29 cellular contexts compared by ENCODE assay signal in the genomic region with DNA sequence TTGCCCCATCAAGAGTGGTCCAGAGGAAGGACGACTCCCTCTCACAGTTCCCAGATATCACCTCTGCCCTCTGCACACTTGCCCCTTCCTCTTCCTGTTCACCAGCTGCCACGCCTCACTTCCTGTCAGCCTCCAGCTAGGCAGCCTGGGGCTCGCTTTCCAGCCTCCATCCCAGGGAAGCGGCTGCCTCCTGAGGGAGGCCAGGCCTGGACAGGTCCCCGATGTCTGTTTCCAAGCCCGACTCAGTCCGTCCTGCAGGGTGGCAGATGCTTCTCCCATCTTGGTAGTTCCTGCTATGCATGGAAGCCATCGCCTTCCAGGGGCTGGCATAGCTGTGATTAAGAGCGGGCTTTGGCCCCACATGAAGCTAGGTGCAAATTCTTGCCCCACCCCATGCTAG.
"Had no signal": no experiment of that assay in that cellular context is flagged by ENCODE, and none has a peak within 500 bp of the region (broad histone marks: within the 10 kb centered on the region; RNA-seq: fewer than 3 reads in every experiment).

No MANE protein-coding gene starts in this region.

- H3K27me3 ChIP-seq: neutrophil, pancreas, thyroid gland, tibial nerve, upper lobe of left lung, vagina had no signal

- H3K9me3 ChIP-seq: neutrophil, pancreas, psoas muscle, spleen, thoracic aorta, thyroid gland, tibial nerve, upper lobe of left lung, vagina had no signal

- DNase-seq: naive thymus-derived CD4-positive, alpha-beta T cell; nephron progenitor cell; nucleus accumbens; pancreas; psoas muscle; right cardiac atrium; spleen; stimulated activated CD4-positive, alpha-beta T cell treated with anti-CD3 and anti-CD28 coated beads, Interleukin-12 subunit alpha, Interleukin-12 subunit beta, amount 100 ng/mL, for 4 hours; stimulated activated CD4-positive, alpha-beta T cell treated with anti-CD3 and anti-CD28 coated beads, Interleukin-1b, Interleukin-23, amount 100 ng/mL, for 48 hours; stimulated activated CD4-positive, alpha-beta T cell treated with anti-CD3 and anti-CD28 coated beads, Interleukin-4, amount 100 ng/mL, for 1 hour; stimulated activated CD4-positive, alpha-beta T cell treated with anti-CD3 and anti-CD28 coated beads, Interleukin-4, amount 100 ng/mL, for 4 hours; stimulated activated CD8-positive, alpha-beta memory T cell treated with anti-CD3 and anti-CD28 coated beads, Interleukin-4, amount 100 ng/mL, for 48 hours; stimulated activated naive CD4-positive, alpha-beta T cell; stimulated activated naive CD8-positive, alpha-beta T cell treated with anti-CD3 and anti-CD28 coated beads, Interleukin-15, amount 100 ng/mL, for 72 hours; stimulated activated naive CD8-positive, alpha-beta T cell treated with anti-CD3 and anti-CD28 coated beads, Interleukin-15, Interleukin-2, amounts not matched to agents 100 U/mL and 50 U/mL, for 24 hours; thyroid gland; trophoblast cell; upper lobe of left lung had no signal

- H3K36me3 ChIP-seq: neutrophil, pancreas, spleen, thoracic aorta, thyroid gland, tibial nerve, upper lobe of left lung, vagina had no signal

- H3K27ac ChIP-seq: neutrophil, pancreas, psoas muscle, skin epidermis, spleen, thoracic aorta, thyroid gland, tibial nerve, upper lobe of left lung, vagina had no signal

- H3K4me1 Mint-ChIP-seq: naive thymus-derived CD4-positive, alpha-beta T cell; neural crest cell; stimulated activated memory B cell treated with anti-CD40 and anti-IgM and Interleukin-4, amounts not matched to agents 10 μg/mL and 1 μg/mL and 100 μg/mL, for 72 hours; stimulated activated naive CD8-positive, alpha-beta T cell treated with anti-CD3 and anti-CD28 coated beads, Interleukin-15, amount 100 ng/mL, for 72 hours had no signal

- H3K4me3 Mint-ChIP-seq: naive thymus-derived CD4-positive, alpha-beta T cell; natural killer cell treated with Interleukin-12 subunit alpha and Interleukin-12 subunit beta and Interleukin-15 and Interleukin-18, amount 100 ng/mL, for 72 hours; nephron progenitor cell; neural crest cell; stimulated activated memory B cell treated with anti-CD40 and anti-IgM and Interleukin-4, amounts not matched to agents 10 μg/mL and 1 μg/mL and 100 μg/mL, for 72 hours; stimulated activated naive CD8-positive, alpha-beta T cell treated with anti-CD3 and anti-CD28 coated beads, Interleukin-15, amount 100 ng/mL, for 72 hours had no signal

- H3K27ac Mint-ChIP-seq: naive thymus-derived CD4-positive, alpha-beta T cell; natural killer cell treated with Interleukin-12 subunit alpha and Interleukin-12 subunit beta and Interleukin-15 and Interleukin-18, amount 100 ng/mL, for 72 hours; nephron progenitor cell; progenitor cell of endocrine pancreas; stimulated activated memory B cell treated with anti-CD40 and anti-IgM and Interleukin-4, amounts not matched to agents 10 μg/mL and 1 μg/mL and 100 μg/mL, for 72 hours; stimulated activated naive CD8-positive, alpha-beta T cell treated with anti-CD3 and anti-CD28 coated beads, Interleukin-15, amount 100 ng/mL, for 72 hours had no signal

- H3K36me3 Mint-ChIP-seq: naive thymus-derived CD4-positive, alpha-beta T cell; natural killer cell treated with Interleukin-12 subunit alpha and Interleukin-12 subunit beta and Interleukin-15 and Interleukin-18, amount 100 ng/mL, for 72 hours; stimulated activated memory B cell treated with anti-CD40 and anti-IgM and Interleukin-4, amounts not matched to agents 10 μg/mL and 1 μg/mL and 100 μg/mL, for 72 hours had no signal

- H3K27me3 Mint-ChIP-seq: progenitor cell of endocrine pancreas had no signal

- ATAC-seq: naive thymus-derived CD4-positive, alpha-beta T cell; natural killer cell treated with Interleukin-12 subunit alpha and Interleukin-12 subunit beta and Interleukin-15 and Interleukin-18, amount 100 ng/mL, for 72 hours; pancreas; psoas muscle; right cardiac atrium; sciatic nerve; stimulated activated memory B cell treated with anti-CD40 and anti-IgM and Interleukin-4, amounts not matched to agents 10 μg/mL and 1 μg/mL and 100 μg/mL, for 72 hours; stimulated activated naive CD8-positive, alpha-beta T cell treated with anti-CD3 and anti-CD28 coated beads, Interleukin-15, amount 100 ng/mL, for 72 hours; stimulated activated naive CD8-positive, alpha-beta T cell treated with anti-CD3 and anti-CD28 coated beads, Interleukin-15, Interleukin-2, amounts not matched to agents 100 U/mL and 50 U/mL, for 24 hours had no signal

- H3K4me3 ChIP-seq: pancreas, psoas muscle, skin epidermis, smooth muscle cell, spleen, thoracic aorta, thyroid gland, tibial nerve, upper lobe of left lung, vagina had no signal

- H3K4me1 ChIP-seq: pancreas, psoas muscle, thyroid gland had no signal

- H3K9me3 Mint-ChIP-seq: natural killer cell treated with Interleukin-12 subunit alpha and Interleukin-12 subunit beta and Interleukin-15 and Interleukin-18, amount 100 ng/mL, for 72 hours; neural crest cell; stimulated activated memory B cell treated with anti-CD40 and anti-IgM and Interleukin-4, amounts not matched to agents 10 μg/mL and 1 μg/mL and 100 μg/mL, for 72 hours; stimulated activated naive CD8-positive, alpha-beta T cell treated with anti-CD3 and anti-CD28 coated beads, Interleukin-15, amount 100 ng/mL, for 72 hours had no signal
